Comparison of ENCODE assay signal across 8 cellular contexts in genomic region chr21:39137248-39138186, GRCh38. TPM values are rescaled to one million over a fixed set of nuclear protein-coding genes. Genes with fewer than 3 reads are reported as not detected.
DNase-seq lines count a peak whose midpoint lies in the region; ATAC-seq, FAIRE-seq and TF ChIP-seq lines count a peak whose summit lies in the region.

No MANE protein-coding gene starts in this region.

- H3K36me3 ChIP-seq in adrenal gland (replicated peaks in 1 of 2) (no peaks in the 10 kb centered on the region), upper lobe of right lung (no peaks in the 10 kb centered on the region)

- H3K27me3 Mint-ChIP-seq in activated CD8-positive, alpha-beta memory T cell treated with anti-CD3 and anti-CD28 coated beads, Interleukin-2, amount 10 ng/mL, durations not matched to agents 7 days and 5 days, result peaks cover 3% of the 10 kb centered on the region
- H3K27me3 Mint-ChIP-seq in natural killer cell treated with Interleukin-12 subunit alpha and Interleukin-12 subunit beta and Interleukin-15 and Interleukin-18, amount 100 ng/mL, for 72 hours, result peaks cover 7 to 15% of the 10 kb centered on the region in 2 donors

- H3K27me3 ChIP-seq in adrenal gland, result no peaks in the 10 kb centered on the region
- no peaks in the 10 kb centered on the region for H3K27me3 ChIP-seq in right cardiac atrium (ENCODE audit: control insufficient read depth, insufficient read depth)
- H3K27me3 ChIP-seq in upper lobe of right lung, result no peaks in the 10 kb centered on the region

- no peak for FAIRE-seq in GM12891 (lab: Jason Lieb, UNC)

- H3K27ac ChIP-seq in adrenal gland (peak overlapping the region in 3 of 5 donors; percentile 24 to 77 (median 61)), right cardiac atrium (ENCODE audit: low read length) (no peak overlapping the region), upper lobe of right lung (peak overlapping the region; percentile 42)

- 59 to 69% (median 64%) methylated on average over 14 of the region's 14 CpGs for WGBS in adrenal gland, 4 donors
- 66% methylated on average over 14 of the region's 14 CpGs for WGBS in right cardiac atrium

- no peaks in the 10 kb centered on the region for H3K9me3 Mint-ChIP-seq in activated CD8-positive, alpha-beta memory T cell treated with anti-CD3 and anti-CD28 coated beads, Interleukin-2, amount 10 ng/mL, durations not matched to agents 7 days and 5 days (ENCODE audit: low read depth)
- H3K9me3 Mint-ChIP-seq in natural killer cell treated with Interleukin-12 subunit alpha and Interleukin-12 subunit beta and Interleukin-15 and Interleukin-18, amount 100 ng/mL, for 72 hours, result no peaks in the 10 kb centered on the region

- H3K9me3 ChIP-seq in adrenal gland (replicated peaks in 1 of 3) (no peaks in the 10 kb centered on the region), right cardiac atrium (ENCODE audit: control insufficient read depth, low read length) (no peaks in the 10 kb centered on the region), upper lobe of right lung (no peaks in the 10 kb centered on the region)

- TF ChIP-seq CTCF in adrenal gland (IDR thresholded peaks at IDR 0.05), result no peak
- no peak for TF ChIP-seq CTCF in upper lobe of right lung (IDR thresholded peaks at IDR 0.05)

- TF ChIP-seq POLR2A in adrenal gland (IDR thresholded peaks at IDR 0.05), result no peak
- TF ChIP-seq POLR2A in GM12891 (IDR thresholded peaks at IDR 0.05; ENCODE audit: low read depth, low read length), result no peak

- no peak overlapping the region for H3K27ac Mint-ChIP-seq in activated CD8-positive, alpha-beta memory T cell treated with anti-CD3 and anti-CD28 coated beads, Interleukin-2, amount 10 ng/mL, durations not matched to agents 7 days and 5 days
- H3K27ac Mint-ChIP-seq in natural killer cell treated with Interleukin-12 subunit alpha and Interleukin-12 subunit beta and Interleukin-15 and Interleukin-18, amount 100 ng/mL, for 72 hours, result no peak overlapping the region

- H3K4me3 ChIP-seq in adrenal gland, result no peak overlapping the region
- H3K4me3 ChIP-seq in right cardiac atrium (ENCODE audit: low read length), result no peak overlapping the region
- no peak overlapping the region for H3K4me3 ChIP-seq in upper lobe of right lung

- intact Hi-C loops in adrenal gland (cut with DNase I), result loop anchor here in 1 of 2 donors (5.0 kb wide), 1 partner anchor 405 kb away; no protein-coding TSS in a partner anchor
- intact Hi-C loops in right cardiac atrium (cut with DNase I), result loop anchor here (5.0 to 10.0 kb wide), 3 partner anchors 405 to 633 kb away; no protein-coding TSS in a partner anchor
- intact Hi-C loops in upper lobe of right lung (cut with DNase I), result loop anchor here (5.0 kb wide), 1 partner anchor 405 kb away; no protein-coding TSS in a partner anchor

- no peak overlapping the region for H3K4me3 Mint-ChIP-seq in activated CD8-positive, alpha-beta memory T cell treated with anti-CD3 and anti-CD28 coated beads, Interleukin-2, amount 10 ng/mL, durations not matched to agents 7 days and 5 days
- no peak overlapping the region for H3K4me3 Mint-ChIP-seq in natural killer cell treated with Interleukin-12 subunit alpha and Interleukin-12 subunit beta and Interleukin-15 and Interleukin-18, amount 100 ng/mL, for 72 hours

- H3K4me1 ChIP-seq in adrenal gland (replicated peaks in 1 of 2) (peaks cover 0 to 15% of the 10 kb centered on the region in 2 donors), right cardiac atrium (ENCODE audit: control insufficient read depth, insufficient read depth, low read length) (no peaks in the 10 kb centered on the region), upper lobe of right lung (peaks cover 4% of the 10 kb centered on the region)

- no peak for ATAC-seq in activated CD8-positive, alpha-beta memory T cell treated with anti-CD3 and anti-CD28 coated beads, Interleukin-2, amount 10 ng/mL, durations not matched to agents 7 days and 5 days
- peak; percentile 47 to 64 for ATAC-seq in right cardiac atrium
- ATAC-seq in upper lobe of right lung, result no peak
- no peak for ATAC-seq in natural killer cell treated with Interleukin-12 subunit alpha and Interleukin-12 subunit beta and Interleukin-15 and Interleukin-18, amount 100 ng/mL, for 72 hours

- H3K4me1 Mint-ChIP-seq in activated CD8-positive, alpha-beta memory T cell treated with anti-CD3 and anti-CD28 coated beads, Interleukin-2, amount 10 ng/mL, durations not matched to agents 7 days and 5 days, result no peaks in the 10 kb centered on the region
- no peaks in the 10 kb centered on the region for H3K4me1 Mint-ChIP-seq in natural killer cell treated with Interleukin-12 subunit alpha and Interleukin-12 subunit beta and Interleukin-15 and Interleukin-18, amount 100 ng/mL, for 72 hours (ENCODE audit: low read depth in 2 of 2)

- CTCF ChIA-PET in activated CD8-positive, alpha-beta memory T cell treated with anti-CD3 and anti-CD28 coated beads, Interleukin-2, amount 10 ng/mL, durations not matched to agents 7 days and 5 days (lab: Charles Lee), result interaction anchor here (1.0 to 2.9 kb wide), 6 partner anchors 10 to 406 kb away, joined by 3 to 8 read pairs (median 4); no protein-coding TSS in a partner anchor

- no peaks in the 10 kb centered on the region for H3K36me3 Mint-ChIP-seq in activated CD8-positive, alpha-beta memory T cell treated with anti-CD3 and anti-CD28 coated beads, Interleukin-2, amount 10 ng/mL, durations not matched to agents 7 days and 5 days
- H3K36me3 Mint-ChIP-seq in natural killer cell treated with Interleukin-12 subunit alpha and Interleukin-12 subunit beta and Interleukin-15 and Interleukin-18, amount 100 ng/mL, for 72 hours, result no peaks in the 10 kb centered on the region

- peak; percentile 36 for DNase-seq in activated CD8-positive, alpha-beta memory T cell treated with anti-CD3 and anti-CD28 coated beads, Interleukin-2, amount 10 ng/mL, durations not matched to agents 7 days and 5 days
- DNase-seq in activated CD8-positive, alpha-beta memory T cell treated with anti-CD3 and anti-CD28 coated beads, Interleukin-2, amount 50 U/mL, for 4 hours, result no peak
- DNase-seq in adrenal gland (peak in 6 of 7 donors; percentile 33 to 84 (median 66)), right cardiac atrium (peak in 1 of 3 donors; percentile 63), upper lobe of right lung (no peak), GM12891 (ENCODE audit: insufficient read length, low spot score) (no peak)
- DNase-seq in stimulated activated CD4-positive, alpha-beta T cell treated with anti-CD3 and anti-CD28 coated beads, Interleukin-4, amount 100 ng/mL, for 1 hour, result no peak
- no peak for DNase-seq in natural killer cell treated with Interleukin-12 subunit alpha and Interleukin-12 subunit beta and Interleukin-15 and Interleukin-18, amount 100 ng/mL, for 72 hours (ENCODE audit: low spot score)

TF ChIP-seq in GM12891, 5 proteins besides CTCF, POLR2A, EP300 and RAD21:
- TF ChIP-seq PAX5 (IDR thresholded peaks at IDR 0.05; ENCODE audit: insufficient read depth, low read length, severe bottlenecking) (no peak), SPI1 (IDR thresholded peaks at IDR 0.05; ENCODE audit: low read depth, low read length) (no peak), POU2F2 (IDR thresholded peaks at IDR 0.05; ENCODE audit: low read depth, low read length) (no peak), POLR2AphosphoS5 (IDR thresholded peaks at IDR 0.05; ENCODE audit: low read depth, low read length) (no peak), TAF1 (IDR thresholded peaks at IDR 0.05; ENCODE audit: low read depth, low read length) (no peak)

RNA-seq across cellular contexts. Expression of gene PSMG1, which starts 45.7 kb away (rescaled TPM):
- total RNA-seq in activated CD8-positive, alpha-beta memory T cell treated with anti-CD3 and anti-CD28 coated beads, Interleukin-2, amount 10 ng/mL, durations not matched to agents 7 days and 5 days, result 10 to 100 TPM; 62.9 to 88.1 TPM
- total RNA-seq in adrenal gland (10 to 100 TPM; 19.0 to 59.8 (median 32.6) TPM), right cardiac atrium (10 to 100 TPM; 19.8 to 28.3 (median 23.7) TPM), upper lobe of right lung (21.4 TPM)
- polyA plus RNA-seq in adrenal gland (100 to 1,000 TPM in 1 of 3 donors, 10 to 100 TPM in 2; 27.1 to 104 (median 45.6) TPM), right cardiac atrium (28.9 TPM)
- total RNA-seq in natural killer cell treated with Interleukin-12 subunit alpha and Interleukin-12 subunit beta and Interleukin-15 and Interleukin-18, amount 100 ng/mL, for 72 hours, result 10 to 100 TPM; 60.0 to 68.9 TPM
- 81.4 TPM for polyA plus RNA-seq in GM12891 (2012; ENCODE audit: low read depth, missing spikeins)

Comparison
In these comparisons a context has a peak if more than half of its experiments do, and no peak if none do; other contexts are left out.
1. DNase-seq: peak in activated CD8-positive, alpha-beta memory T cell treated with anti-CD3 and anti-CD28 coated beads, Interleukin-2, amount 10 ng/mL, durations not matched to agents 7 days and 5 days (single experiment) and adrenal gland (6 of 7); none in activated CD8-positive, alpha-beta memory T cell treated with anti-CD3 and anti-CD28 coated beads, Interleukin-2, amount 50 U/mL, for 4 hours (single experiment), upper lobe of right lung (single experiment), stimulated activated CD4-positive, alpha-beta T cell treated with anti-CD3 and anti-CD28 coated beads, Interleukin-4, amount 100 ng/mL, for 1 hour (single experiment), natural killer cell treated with Interleukin-12 subunit alpha and Interleukin-12 subunit beta and Interleukin-15 and Interleukin-18, amount 100 ng/mL, for 72 hours (single experiment) and GM12891 (single experiment).
2. ATAC-seq: peak in right cardiac atrium (2 of 2); none in activated CD8-positive, alpha-beta memory T cell treated with anti-CD3 and anti-CD28 coated beads, Interleukin-2, amount 10 ng/mL, durations not matched to agents 7 days and 5 days (single experiment), upper lobe of right lung (single experiment) and natural killer cell treated with Interleukin-12 subunit alpha and Interleukin-12 subunit beta and Interleukin-15 and Interleukin-18, amount 100 ng/mL, for 72 hours (0 of 2).